In the genomic region with DNA sequence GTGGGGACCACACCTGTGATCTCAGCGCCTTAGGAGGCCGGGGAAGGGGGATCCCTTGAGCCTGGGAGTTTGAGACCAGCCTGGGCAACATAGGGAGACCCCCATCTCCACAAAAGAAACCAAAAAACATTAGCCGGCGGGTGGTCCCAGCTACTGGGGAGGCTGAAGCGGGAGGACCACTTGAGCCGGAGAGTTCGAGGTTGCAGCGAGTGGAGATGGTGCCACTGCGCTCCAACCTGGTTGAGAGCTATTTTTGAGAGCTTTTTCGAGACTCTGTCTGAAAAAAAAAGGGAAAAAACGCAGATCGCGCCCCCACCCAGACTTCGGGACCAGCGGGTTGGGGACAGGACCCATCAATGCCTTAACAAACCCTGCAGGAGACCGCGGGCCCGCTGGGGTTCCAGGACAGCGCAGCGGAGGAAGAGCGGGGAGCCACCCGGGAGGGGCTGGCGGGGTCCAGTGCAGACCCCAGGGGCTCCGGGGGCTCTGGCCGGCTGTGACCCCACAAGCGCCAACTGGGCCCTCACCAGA, we compare ENCODE assay signal across 2 cellular contexts.
TF ChIP-seq lines count a peak whose summit lies in the region.

No MANE protein-coding gene starts in this region.

TF ChIP-seq in A549, 52 proteins besides CTCF, POLR2A, EP300 and RAD21:
- no peak for TF ChIP-seq ESRRA (IDR thresholded peaks at IDR 0.05; ENCODE audit: borderline replicate concordance, low read length)
- no peak for TF ChIP-seq SMC3 (IDR thresholded peaks at IDR 0.05)
- no peak for TF ChIP-seq FOSL2 (IDR thresholded peaks at IDR 0.05)
- no peak for TF ChIP-seq FOSL2 (CRISPR knock-in tag; IDR thresholded peaks at IDR 0.05)
- no peak for TF ChIP-seq PHF8 (IDR thresholded peaks at IDR 0.05; ENCODE audit: borderline replicate concordance, low read depth)
- no peak for TF ChIP-seq RARB (CRISPR knock-in tag; IDR thresholded peaks at IDR 0.05)
- TF ChIP-seq TFCP2L1 (CRISPR knock-in tag; IDR thresholded peaks at IDR 0.05) = no peak
- no peak for TF ChIP-seq RCOR1 (IDR thresholded peaks at IDR 0.05; ENCODE audit: low read depth, low read length)
TF ChIP-seq in A549: peak in this region for 0.

TF ChIP-seq in IMR-90, 13 proteins besides CTCF, POLR2A, EP300 and RAD21:
- TF ChIP-seq RFX5 (IDR thresholded peaks at IDR 0.05; ENCODE audit: low read depth, low read length) = no peak
- TF ChIP-seq CEBPB (IDR thresholded peaks at IDR 0.05; ENCODE audit: low read depth, low read length) = no peak
- TF ChIP-seq SMC3 (IDR thresholded peaks at IDR 0.05; ENCODE audit: low read depth, low read length) = no peak
- no peak for TF ChIP-seq MAZ (IDR thresholded peaks at IDR 0.05; ENCODE audit: borderline replicate concordance, low read depth, low read length)
